ENCODE assay signal across 14 cellular contexts in the genomic region with DNA sequence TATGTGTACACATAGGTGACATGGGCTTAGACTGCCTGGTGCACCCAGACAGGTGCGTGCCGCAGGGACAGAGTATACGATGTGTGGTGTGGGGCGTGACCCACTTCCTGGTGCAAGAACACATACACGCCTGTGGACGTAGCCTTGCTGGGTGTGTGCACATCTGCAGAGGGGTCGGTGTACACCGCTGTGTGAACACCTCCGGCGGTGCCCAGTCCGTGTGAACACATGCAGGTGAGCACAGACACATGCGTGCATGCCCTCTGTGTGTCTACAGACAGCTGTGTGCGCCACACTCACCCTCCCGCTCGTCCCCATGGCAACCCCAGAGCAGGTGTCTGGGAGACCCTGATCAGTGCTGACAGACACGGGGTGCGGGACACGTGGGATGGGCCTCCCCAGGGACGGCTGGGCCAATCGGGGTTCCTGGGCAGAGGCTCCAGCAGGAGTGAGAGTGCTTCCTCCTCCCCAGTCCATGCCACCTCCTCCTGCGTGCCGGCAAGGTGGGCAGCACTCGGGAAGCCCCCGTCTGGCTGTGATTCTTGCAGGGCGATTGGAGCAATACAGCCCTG. TPM values are rescaled to one million over a fixed set of nuclear protein-coding genes. Genes with fewer than 3 reads are reported as not detected.
A peak's percentile ranks its signal among the peaks of the same experiment; 100 is the strongest.
DNase-seq lines count a peak whose midpoint lies in the region; ATAC-seq, FAIRE-seq and TF ChIP-seq lines count a peak whose summit lies in the region.
"Had no signal": no experiment of that assay in that cellular context is flagged by ENCODE, and none has a peak within 500 bp of the region (broad histone marks: within the 10 kb centered on the region; RNA-seq: fewer than 3 reads in every experiment).

No MANE protein-coding gene starts in this region.

- H3K27ac ChIP-seq in A673 (ENCODE audit: low read depth, low read length, poor library complexity, severe bottlenecking) = no peak overlapping the region
- H3K27ac ChIP-seq: brain microvascular endothelial cell, esophagus squamous epithelium, uterus had no signal

- DNase-seq in CD14-positive monocyte (ENCODE audit: low spot score) = peak; percentile 33
- DNase-seq in HTR-8/SVneo (ENCODE audit: insufficient read length, low spot score) = no peak
- no peak for DNase-seq in activated naive CD8-positive, alpha-beta T cell treated with anti-CD3 and anti-CD28 coated beads, Interleukin-2, amount 50 U/mL, for 24 hours
- peak; percentile 45 for DNase-seq in myocyte (ENCODE audit: low read depth)
- no peak for DNase-seq in A673 (ENCODE audit: low spot score)
- no peak for DNase-seq in dermis blood vessel endothelial cell
- DNase-seq: activated CD4-positive, alpha-beta T cell treated with anti-CD3 and anti-CD28 coated beads, Interleukin-2, amount 50 U/mL, for 48 hours; DMS 273 treated with DMSO at 0.1 percent for 48 hours; esophagus squamous epithelium; NCI-H187 treated with DMSO at 0.1 percent for 48 hours had no signal

- ATAC-seq in activated naive CD8-positive, alpha-beta T cell treated with anti-CD3 and anti-CD28 coated beads, Interleukin-2, amount 50 U/mL, for 24 hours = peak; percentile 34
- no peak for ATAC-seq in HG03135 (IDR thresholded peaks at IDR 0.05; ENCODE audit: unreplicated experiment)
- ATAC-seq in HG03280 (IDR thresholded peaks at IDR 0.05; ENCODE audit: unreplicated experiment) = no peak

- no peaks in the 10 kb centered on the region for H3K36me3 Mint-ChIP-seq in CD14-positive monocyte
- no peaks in the 10 kb centered on the region for H3K36me3 Mint-ChIP-seq in activated naive CD8-positive, alpha-beta T cell treated with anti-CD3 and anti-CD28 coated beads, Interleukin-2, amount 50 U/mL, for 24 hours (ENCODE audit: low read depth)

- no TSS peak for BruUV-seq in A673 (replicated peaks; lab: Mats Ljungman, UMichigan)

- POLR2A ChIA-PET in A673 (lab: Charles Lee; ENCODE audit: low non-redundant PET) = interaction anchor here (0.6 kb wide), 1 partner anchor 239 kb away, joined by 3 read pairs; no protein-coding TSS in a partner anchor

- no peaks in the 10 kb centered on the region for H3K4me1 ChIP-seq in A673 (ENCODE audit: insufficient read depth, low read length, poor library complexity, severe bottlenecking)
- H3K4me1 ChIP-seq: uterus had no signal

- H3K9me3 Mint-ChIP-seq in CD14-positive monocyte = peaks cover 0 to 5% (median 0%) of the 10 kb centered on the region in 7 donors
- peaks cover 6% of the 10 kb centered on the region for H3K9me3 Mint-ChIP-seq in activated naive CD8-positive, alpha-beta T cell treated with anti-CD3 and anti-CD28 coated beads, Interleukin-2, amount 50 U/mL, for 24 hours

- CTCF ChIA-PET in A673 (lab: Charles Lee) = no interaction called here

- no peaks in the 10 kb centered on the region for H3K4me1 Mint-ChIP-seq in CD14-positive monocyte
- no peaks in the 10 kb centered on the region for H3K4me1 Mint-ChIP-seq in activated naive CD8-positive, alpha-beta T cell treated with anti-CD3 and anti-CD28 coated beads, Interleukin-2, amount 50 U/mL, for 24 hours

- peaks cover 0 to 9% (median 7%) of the 10 kb centered on the region in 3 donors for H3K27me3 Mint-ChIP-seq in CD14-positive monocyte (ENCODE audit: low read depth in 3 of 3)
- H3K27me3 Mint-ChIP-seq in activated naive CD8-positive, alpha-beta T cell treated with anti-CD3 and anti-CD28 coated beads, Interleukin-2, amount 50 U/mL, for 24 hours = peaks cover 6% of the 10 kb centered on the region

- H3K27me3 ChIP-seq in A673 (replicated peaks; ENCODE audit: insufficient read depth, low read depth, low read length, poor library complexity) = no peaks in the 10 kb centered on the region
- H3K27me3 ChIP-seq: brain microvascular endothelial cell, uterus had no signal

- no peaks in the 10 kb centered on the region for H3K36me3 ChIP-seq in A673 (ENCODE audit: insufficient read depth, low read length, poor library complexity, severe bottlenecking)
- H3K36me3 ChIP-seq: brain microvascular endothelial cell, esophagus squamous epithelium, uterus had no signal

- intact Hi-C loops in CD14-positive monocyte (cut with micrococcal nuclease) = no loop called here
- intact Hi-C loops in A673 (cut with micrococcal nuclease; ENCODE audit: unreplicated experiment) = no loop called here

- H3K9me3 ChIP-seq in A673 (ENCODE audit: low read depth, low read length, poor library complexity, severe bottlenecking) = no peaks in the 10 kb centered on the region
- H3K9me3 ChIP-seq: esophagus squamous epithelium, uterus had no signal

- no peak for TF ChIP-seq CTCF in CD14-positive monocyte (IDR thresholded peaks at IDR 0.05)
- TF ChIP-seq CTCF in A673 (conservative IDR thresholded peaks at IDR 0.05; ENCODE audit: low read depth, low read length) = no peak

- H3K4me3 Mint-ChIP-seq in CD14-positive monocyte = no peak overlapping the region
- no peak overlapping the region for H3K4me3 Mint-ChIP-seq in activated naive CD8-positive, alpha-beta T cell treated with anti-CD3 and anti-CD28 coated beads, Interleukin-2, amount 50 U/mL, for 24 hours

- H3K4me3 ChIP-seq in A673 (ENCODE audit: low read depth, low read length, poor library complexity, severe bottlenecking) = no peak overlapping the region
- H3K4me3 ChIP-seq: esophagus squamous epithelium, uterus had no signal

- FAIRE-seq in HTR-8/SVneo (lab: Jason Lieb, UNC) = peak; percentile 86

- H3K27ac Mint-ChIP-seq in CD14-positive monocyte = no peak overlapping the region
- no peak overlapping the region for H3K27ac Mint-ChIP-seq in activated naive CD8-positive, alpha-beta T cell treated with anti-CD3 and anti-CD28 coated beads, Interleukin-2, amount 50 U/mL, for 24 hours

RNA-seq across cellular contexts. Expression of gene ELFN1, which starts 23.4 kb away (rescaled TPM):
- polyA plus RNA-seq in CD14-positive monocyte = not detected
- total RNA-seq in myocyte (not detected in 2 replicates), A673 (2021) (0.09 TPM in 1 of 2 replicates, not detected in the other), dermis blood vessel endothelial cell (0.56 and 1.2 TPM in 2 replicates)
- polyA plus RNA-seq in myocyte (2012) = 0.09 TPM

Comparison
In these comparisons a context has a peak if more than half of its experiments do, and no peak if none do; other contexts are left out.
1. DNase-seq: peak in CD14-positive monocyte (single experiment) and myocyte (single experiment); none in HTR-8/SVneo (single experiment), activated naive CD8-positive, alpha-beta T cell treated with anti-CD3 and anti-CD28 coated beads, Interleukin-2, amount 50 U/mL, for 24 hours (single experiment), A673 (single experiment) and dermis blood vessel endothelial cell (single experiment).